ENCODE assay signal across 24 cellular contexts in the genomic region with DNA sequence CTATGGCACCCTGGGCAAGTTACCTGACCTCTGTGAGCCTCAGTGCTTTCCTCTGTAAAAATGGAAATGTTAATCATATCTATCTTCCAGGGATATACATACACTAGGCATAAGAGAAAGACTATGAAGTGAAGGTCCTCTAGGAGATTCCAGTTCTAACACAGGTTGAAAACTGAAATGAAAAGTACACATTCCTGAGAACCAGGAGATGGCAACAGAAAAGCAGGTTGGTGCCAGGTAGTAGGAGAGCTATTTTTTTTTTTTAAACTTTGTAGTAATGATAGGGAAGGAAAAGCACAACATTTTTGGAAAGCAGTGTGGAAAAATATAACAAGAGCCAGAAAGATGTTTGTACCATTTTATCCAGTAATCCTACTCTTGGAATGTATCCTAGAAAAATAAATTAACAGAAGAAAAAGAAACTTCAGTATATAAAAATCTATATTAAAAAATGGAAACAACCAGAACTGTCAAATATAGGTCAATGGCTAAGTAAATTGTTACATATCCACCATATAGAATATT.
"Had no signal": no experiment of that assay in that cellular context is flagged by ENCODE, and none has a peak within 500 bp of the region (broad histone marks: within the 10 kb centered on the region; RNA-seq: fewer than 3 reads in every experiment).

No MANE protein-coding gene starts in this region.

- DNase-seq: activated T-cell treated with anti-CD3 and anti-CD28 coated beads, Interleukin-2, amount 50 U/mL, for 1 hour; adrenal gland; brain microvascular endothelial cell; central memory CD4-positive, alpha-beta T cell; effector memory CD4-positive, alpha-beta T cell; kidney; naive B cell; occipital lobe; posterior cingulate gyrus; right lobe of liver; stimulated activated CD4-positive, alpha-beta T cell treated with anti-CD3 and anti-CD28 coated beads, Interleukin-15, amount 100 ng/mL, for 24 hours; stimulated activated naive B cell treated with anti-CD40 and anti-IgM and Interleukin-4, amounts not matched to agents 10 μg/mL and 1 μg/mL and 100 μg/mL, for 72 hours; T1000 had no signal

- H3K4me3 Mint-ChIP-seq: activated T-helper 17 cell treated with anti-CD3 and anti-CD28 coated beads, Interleukin-2, amount 50 U/mL, for 72 hours; naive B cell; stimulated activated naive B cell treated with anti-CD40 and anti-IgM and Interleukin-4, amounts not matched to agents 10 μg/mL and 1 μg/mL and 100 μg/mL, for 72 hours; T-helper 1 cell treated with Interleukin-12 subunit alpha and Interleukin-12 subunit beta and Interleukin-4 antibody, amounts not matched to agents 30 μg/mL and 1 μg/mL, for 36 hours; type B pancreatic cell; WTC11 had no signal

- H3K27ac Mint-ChIP-seq: activated naive CD4-positive, alpha-beta T cell treated with anti-CD3 and anti-CD28 coated beads, Interleukin-2, amount 50 U/mL, for 72 hours; activated T-helper 17 cell treated with anti-CD3 and anti-CD28 coated beads, Interleukin-2, amount 50 U/mL, for 72 hours; naive B cell; stimulated activated naive B cell treated with anti-CD40 and anti-IgM and Interleukin-4, amounts not matched to agents 10 μg/mL and 1 μg/mL and 100 μg/mL, for 72 hours; T-helper 1 cell treated with Interleukin-12 subunit alpha and Interleukin-12 subunit beta and Interleukin-4 antibody, amounts not matched to agents 30 μg/mL and 1 μg/mL, for 36 hours; type B pancreatic cell; WTC11 had no signal

- H3K27ac ChIP-seq: adrenal gland, brain microvascular endothelial cell, right lobe of liver, thoracic aorta had no signal

- H3K36me3 Mint-ChIP-seq: activated naive CD4-positive, alpha-beta T cell treated with anti-CD3 and anti-CD28 coated beads, Interleukin-2, amount 50 U/mL, for 72 hours; naive B cell; stimulated activated naive B cell treated with anti-CD40 and anti-IgM and Interleukin-4, amounts not matched to agents 10 μg/mL and 1 μg/mL and 100 μg/mL, for 72 hours; type B pancreatic cell; WTC11 had no signal

- ATAC-seq: activated naive CD4-positive, alpha-beta T cell treated with anti-CD3 and anti-CD28 coated beads, Interleukin-2, amount 50 U/mL, for 72 hours; activated T-helper 17 cell treated with anti-CD3 and anti-CD28 coated beads, Interleukin-2, amount 50 U/mL, for 72 hours; esophagus mucosa; left lobe of liver; WTC11 had no signal

- H3K27me3 Mint-ChIP-seq: type B pancreatic cell had no signal

- H3K4me3 ChIP-seq: adrenal gland, ascending aorta, lung, right lobe of liver, smooth muscle cell, thoracic aorta had no signal

- H3K9me3 ChIP-seq: adrenal gland, ascending aorta, right lobe of liver, thoracic aorta had no signal

- H3K36me3 ChIP-seq: adrenal gland, ascending aorta, brain microvascular endothelial cell, right lobe of liver, thoracic aorta had no signal

- H3K4me1 Mint-ChIP-seq: naive B cell, WTC11 had no signal

- H3K27me3 ChIP-seq: adrenal gland, ascending aorta, brain microvascular endothelial cell, right lobe of liver had no signal

- H3K9me3 Mint-ChIP-seq: activated naive CD4-positive, alpha-beta T cell treated with anti-CD3 and anti-CD28 coated beads, Interleukin-2, amount 50 U/mL, for 72 hours; activated T-helper 17 cell treated with anti-CD3 and anti-CD28 coated beads, Interleukin-2, amount 50 U/mL, for 72 hours; stimulated activated naive B cell treated with anti-CD40 and anti-IgM and Interleukin-4, amounts not matched to agents 10 μg/mL and 1 μg/mL and 100 μg/mL, for 72 hours; T-helper 1 cell treated with Interleukin-12 subunit alpha and Interleukin-12 subunit beta and Interleukin-4 antibody, amounts not matched to agents 30 μg/mL and 1 μg/mL, for 36 hours; type B pancreatic cell; WTC11 had no signal

- H3K4me1 ChIP-seq: adrenal gland, right lobe of liver had no signal
